In genomic region chr6:83250235-83250634, GRCh38 we compare ENCODE assay signal across 1 cellular context.
TF ChIP-seq lines count a peak whose summit lies in the region.

No MANE protein-coding gene starts in this region.

TF ChIP-seq in HepG2, 621 proteins besides CTCF, POLR2A, EP300 and RAD21 (continued from another document):
- TF ChIP-seq THRA (CRISPR knock-in tag; IDR thresholded peaks at IDR 0.05; ENCODE audit: borderline replicate concordance): no peak
- no peak for TF ChIP-seq SRF (IDR thresholded peaks at IDR 0.05; ENCODE audit: low read depth, low read length)
- TF ChIP-seq, protein P1, sequence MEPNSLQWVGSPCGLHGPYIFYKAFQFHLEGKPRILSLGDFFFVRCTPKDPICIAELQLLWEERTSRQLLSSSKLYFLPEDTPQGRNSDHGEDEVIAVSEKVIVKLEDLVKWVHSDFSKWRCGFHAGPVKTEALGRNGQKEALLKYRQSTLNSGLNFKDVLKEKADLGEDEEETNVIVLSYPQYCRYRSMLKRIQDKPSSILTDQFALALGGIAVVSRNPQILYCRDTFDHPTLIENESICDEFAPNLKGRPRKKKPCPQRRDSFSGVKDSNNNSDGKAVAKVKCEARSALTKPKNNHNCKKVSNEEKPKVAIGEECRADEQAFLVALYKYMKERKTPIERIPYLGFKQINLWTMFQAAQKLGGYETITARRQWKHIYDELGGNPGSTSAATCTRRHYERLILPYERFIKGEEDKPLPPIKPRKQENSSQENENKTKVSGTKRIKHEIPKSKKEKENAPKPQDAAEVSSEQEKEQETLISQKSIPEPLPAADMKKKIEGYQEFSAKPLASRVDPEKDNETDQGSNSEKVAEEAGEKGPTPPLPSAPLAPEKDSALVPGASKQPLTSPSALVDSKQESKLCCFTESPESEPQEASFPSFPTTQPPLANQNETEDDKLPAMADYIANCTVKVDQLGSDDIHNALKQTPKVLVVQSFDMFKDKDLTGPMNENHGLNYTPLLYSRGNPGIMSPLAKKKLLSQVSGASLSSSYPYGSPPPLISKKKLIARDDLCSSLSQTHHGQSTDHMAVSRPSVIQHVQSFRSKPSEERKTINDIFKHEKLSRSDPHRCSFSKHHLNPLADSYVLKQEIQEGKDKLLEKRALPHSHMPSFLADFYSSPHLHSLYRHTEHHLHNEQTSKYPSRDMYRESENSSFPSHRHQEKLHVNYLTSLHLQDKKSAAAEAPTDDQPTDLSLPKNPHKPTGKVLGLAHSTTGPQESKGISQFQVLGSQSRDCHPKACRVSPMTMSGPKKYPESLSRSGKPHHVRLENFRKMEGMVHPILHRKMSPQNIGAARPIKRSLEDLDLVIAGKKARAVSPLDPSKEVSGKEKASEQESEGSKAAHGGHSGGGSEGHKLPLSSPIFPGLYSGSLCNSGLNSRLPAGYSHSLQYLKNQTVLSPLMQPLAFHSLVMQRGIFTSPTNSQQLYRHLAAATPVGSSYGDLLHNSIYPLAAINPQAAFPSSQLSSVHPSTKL (CRISPR knock-in tag; IDR thresholded peaks at IDR 0.05): peak; percentile 65
- TF ChIP-seq ZNF232 (CRISPR knock-in tag; IDR thresholded peaks at IDR 0.05; ENCODE audit: borderline replicate concordance): peak; percentile 99
- TF ChIP-seq ZNF891 (CRISPR knock-in tag; IDR thresholded peaks at IDR 0.05): no peak
- TF ChIP-seq GFI1 (CRISPR knock-in tag; IDR thresholded peaks at IDR 0.05; ENCODE audit: borderline replicate concordance): peak; percentile 51; the same call in 1 of the 2 replicates
- no peak for TF ChIP-seq BORCS8-MEF2B (CRISPR knock-in tag; IDR thresholded peaks at IDR 0.05)
- no peak for TF ChIP-seq ZNF570 (CRISPR knock-in tag; IDR thresholded peaks at IDR 0.05; ENCODE audit: borderline replicate concordance)
- TF ChIP-seq HNF4A (CRISPR knock-in tag; IDR thresholded peaks at IDR 0.05): peak; percentile 69
- no peak for TF ChIP-seq HOXA9 (CRISPR knock-in tag; IDR thresholded peaks at IDR 0.05; ENCODE audit: borderline replicate concordance)
- TF ChIP-seq PPARG (CRISPR knock-in tag; conservative IDR thresholded peaks at IDR 0.05): 0 out of 2 replicates have a peak, but pooled peaks have one; percentile 35
- TF ChIP-seq HMG20B (CRISPR knock-in tag; conservative IDR thresholded peaks at IDR 0.05): no peak
- no peak for TF ChIP-seq SOX13 (IDR thresholded peaks at IDR 0.05)
- peak in 1 of 2 experiments; percentile 35; a peak in 1 of 4 replicates for TF ChIP-seq SOX13 (CRISPR knock-in tag; conservative IDR thresholded peaks at IDR 0.05 in 1 of 2, IDR thresholded peaks at IDR 0.05 in 1 of 2)
- TF ChIP-seq SOX6 (IDR thresholded peaks at IDR 0.05): no peak
- peak; percentile 23; the same call in 1 of the 2 replicates for TF ChIP-seq SOX6 (CRISPR knock-in tag; IDR thresholded peaks at IDR 0.05)
- peak; percentile 68 for TF ChIP-seq HNF4G (IDR thresholded peaks at IDR 0.05; ENCODE audit: borderline replicate concordance, low read depth, low read length)
- no peak for TF ChIP-seq HNF4G (CRISPR knock-in tag; IDR thresholded peaks at IDR 0.05; ENCODE audit: borderline replicate concordance, low read depth)
- no peak for TF ChIP-seq RNF2 (conservative IDR thresholded peaks at IDR 0.05; ENCODE audit: low read depth)
- peak; percentile 86 for TF ChIP-seq TEF (CRISPR knock-in tag; IDR thresholded peaks at IDR 0.05)
- peak; percentile 85; the same call in 1 of the 2 replicates for TF ChIP-seq ZNF549 (CRISPR knock-in tag; IDR thresholded peaks at IDR 0.05)
- no peak for TF ChIP-seq TIGD3 (CRISPR knock-in tag; IDR thresholded peaks at IDR 0.05; ENCODE audit: borderline replicate concordance)
- TF ChIP-seq, protein P2, sequence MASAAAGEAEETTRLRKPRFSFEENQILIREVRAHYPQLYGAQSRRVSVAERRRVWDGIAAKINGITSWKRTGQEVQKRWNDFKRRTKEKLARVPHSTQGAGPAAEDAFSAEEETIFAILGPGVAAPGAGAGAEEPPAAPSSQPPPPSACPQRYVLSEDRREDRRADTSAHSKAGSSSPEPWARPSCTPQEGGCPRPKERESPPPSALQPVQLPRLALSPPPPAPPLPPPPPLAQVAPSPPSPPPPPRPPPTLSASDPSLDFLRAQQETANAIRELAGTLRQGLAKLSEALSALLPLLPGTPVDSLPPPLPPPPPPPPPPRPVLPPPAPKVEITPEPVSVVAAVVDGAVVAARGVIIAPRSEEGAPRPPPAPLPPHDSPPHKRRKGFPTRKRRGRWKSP (CRISPR knock-in tag; IDR thresholded peaks at IDR 0.05): no peak
TF ChIP-seq in HepG2: peak in this region for 11.
